21 cellular contexts compared by ENCODE assay signal in the genomic region with DNA sequence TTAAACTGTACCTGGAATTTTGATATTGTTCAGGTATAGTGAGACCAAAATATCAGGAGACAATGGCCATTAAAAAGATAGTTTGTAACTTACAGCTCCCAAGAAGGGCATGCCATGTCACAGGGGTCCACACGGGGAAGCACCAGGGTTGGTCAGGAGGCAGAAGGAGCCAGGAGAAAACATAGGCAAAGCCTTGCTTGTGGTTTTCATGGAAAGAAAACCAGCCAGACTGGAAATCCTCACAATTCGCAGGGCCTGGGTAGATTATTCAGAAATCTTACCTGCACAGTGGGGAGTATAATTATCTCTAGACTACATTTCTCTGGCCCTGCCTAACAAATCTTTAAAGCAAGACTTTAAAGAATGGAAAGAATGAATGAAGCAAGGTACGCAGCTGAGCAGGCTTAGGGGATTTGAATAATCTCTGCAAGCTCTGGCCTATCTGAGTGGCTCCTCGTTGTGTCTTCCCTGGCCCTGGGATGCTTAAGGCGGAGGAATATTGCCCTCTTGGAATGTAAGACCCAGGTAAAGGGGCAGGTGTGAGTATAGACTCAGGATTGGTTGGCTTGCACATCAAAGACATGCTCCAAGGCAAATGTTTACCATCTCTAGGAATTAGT.
DNase-seq lines count a peak whose midpoint lies in the region; ATAC-seq and TF ChIP-seq lines count a peak whose summit lies in the region.
"Had no signal": no experiment of that assay in that cellular context is flagged by ENCODE, and none has a peak within 500 bp of the region (broad histone marks: within the 10 kb centered on the region; RNA-seq: fewer than 3 reads in every experiment).

No MANE protein-coding gene starts in this region.

- peaks cover 26 to 57% (median 51%) of the 10 kb centered on the region in 10 experiments for H3K4me1 ChIP-seq in BLaER1 treated with 17β-estradiol and CSF1 and Interleukin-3, amounts not matched to agents 10 nM and 100 nM
- H3K4me1 ChIP-seq in osteoblast (ENCODE audit: insufficient read depth, low read length): peaks cover 40% of the 10 kb centered on the region

- peak overlapping the region in 8 of 11 experiments; percentile 95 to 100 (median 98); a peak in 16 of 22 replicates for H3K27ac ChIP-seq in BLaER1 treated with 17β-estradiol and CSF1 and Interleukin-3, amounts not matched to agents 10 nM and 100 nM
- no peak overlapping the region for H3K27ac ChIP-seq in osteoblast (ENCODE audit: low read depth, low read length)
- H3K27ac ChIP-seq: SJSA1 had no signal

- DNase-seq in choroid plexus epithelial cell (ENCODE audit: low read depth) (peak; percentile 5), osteoblast (ENCODE audit: insufficient read length, low spot score, missing footprints) (peak; percentile 11), NCI-H2196 (lab: John Stamatoyannopoulos, UW; ENCODE audit: unreplicated experiment) (no peak), DMS79 (lab: John Stamatoyannopoulos, UW) (no peak), NCI-H1436 (lab: John Stamatoyannopoulos, UW) (no peak)
- DNase-seq: CD4-positive, CD25-positive, alpha-beta regulatory T cell; DMS 273 treated with DMSO at 0.1 percent for 48 hours; DND-41; MG63; NCI-H1048; NCI-H1417 treated with DMSO at 0.1 percent for 48 hours; NCI-H187 treated with DMSO at 0.1 percent for 48 hours; NCI-H2107; NCI-H226; NCI-H510A treated with DMSO at 0.1 percent for 48 hours; NCI-H82 had no signal

- H3K9me3 ChIP-seq in BLaER1 treated with 17β-estradiol and CSF1 and Interleukin-3, amounts not matched to agents 10 nM and 100 nM (replicated peaks in 1 of 11): peaks cover 23 to 50% (median 42%) of the 10 kb centered on the region in 11 experiments; a peak in 21 of 22 replicates
- no peaks in the 10 kb centered on the region for H3K9me3 ChIP-seq in osteoblast (ENCODE audit: low read depth, low read length)
- H3K9me3 ChIP-seq: MG63, SJSA1 had no signal

- H3K4me2 ChIP-seq in BLaER1 treated with 17β-estradiol and CSF1 and Interleukin-3, amounts not matched to agents 10 nM and 100 nM: peak overlapping the region in 7 of 11 experiments; percentile 4 to 94 (median 71); a peak in 9 of 22 replicates
- no peak overlapping the region for H3K4me2 ChIP-seq in osteoblast (ENCODE audit: insufficient read depth, low read length)

- H3K9ac ChIP-seq in BLaER1 treated with 17β-estradiol and CSF1 and Interleukin-3, amounts not matched to agents 10 nM and 100 nM: no peak overlapping the region

- TF ChIP-seq CTCF in choroid plexus epithelial cell (conservative IDR thresholded peaks at IDR 0.05; ENCODE audit: low read depth, low read length): no peak
- no peak for TF ChIP-seq CTCF in osteoblast (IDR thresholded peaks at IDR 0.05; ENCODE audit: extremely low read depth, low read depth, low read length)

- H3K79me2 ChIP-seq in osteoblast (ENCODE audit: insufficient read depth, low read length): no peaks in the 10 kb centered on the region

- no peaks in the 10 kb centered on the region for H4K20me1 ChIP-seq in BLaER1 treated with 17β-estradiol and CSF1 and Interleukin-3, amounts not matched to agents 10 nM and 100 nM
- no peaks in the 10 kb centered on the region for H4K20me1 ChIP-seq in osteoblast (ENCODE audit: insufficient read depth, low read length)

- ATAC-seq in GM21619 (IDR thresholded peaks at IDR 0.05; ENCODE audit: unreplicated experiment): no peak
- ATAC-seq: K562 had no signal

- TF ChIP-seq EP300 in Ishikawa (IDR thresholded peaks at IDR 0.05; ENCODE audit: borderline replicate concordance): no peak

- H3K27me3 ChIP-seq in BLaER1 treated with 17β-estradiol and CSF1 and Interleukin-3, amounts not matched to agents 10 nM and 100 nM: no peaks in the 10 kb centered on the region
- no peaks in the 10 kb centered on the region for H3K27me3 ChIP-seq in osteoblast (ENCODE audit: insufficient read depth, low read length)
- H3K27me3 ChIP-seq: MG63, SJSA1 had no signal

- no peak overlapping the region; a peak in 2 of 20 replicates for H3K4me3 ChIP-seq in BLaER1 treated with 17β-estradiol and CSF1 and Interleukin-3, amounts not matched to agents 10 nM and 100 nM
- H3K4me3 ChIP-seq in choroid plexus epithelial cell (ENCODE audit: low read depth, low read length): no peak overlapping the region
- H3K4me3 ChIP-seq in osteoblast (ENCODE audit: insufficient read depth, low read length): no peak overlapping the region
- H3K4me3 ChIP-seq: K562, MG63, SJSA1 had no signal

- no peak for TF ChIP-seq RAD21 in Ishikawa (IDR thresholded peaks at IDR 0.05; ENCODE audit: low read depth)

- H2AFZ ChIP-seq in osteoblast (ENCODE audit: low read length): no peak overlapping the region

- H3K36me3 ChIP-seq in BLaER1 treated with 17β-estradiol and CSF1 and Interleukin-3, amounts not matched to agents 10 nM and 100 nM: peaks cover 0 to 8% (median 0%) of the 10 kb centered on the region in 11 experiments; a peak in 2 of 22 replicates
- no peaks in the 10 kb centered on the region for H3K36me3 ChIP-seq in osteoblast (ENCODE audit: insufficient read depth, low read length)
- H3K36me3 ChIP-seq: MG63, SJSA1 had no signal

TF ChIP-seq in Ishikawa, 13 proteins besides CTCF, POLR2A, EP300 and RAD21:
- no peak for TF ChIP-seq TAF1 (IDR thresholded peaks at IDR 0.05; ENCODE audit: low read depth)
- no peak for TF ChIP-seq CREB1 (IDR thresholded peaks at IDR 0.05; ENCODE audit: low read depth)
- peak; percentile 31 for TF ChIP-seq TEAD4 (IDR thresholded peaks at IDR 0.05)

Comparison
In these comparisons a context has a peak if more than half of its experiments do, and no peak if none do; other contexts are left out.
1. DNase-seq: peak in choroid plexus epithelial cell (single experiment) and osteoblast (single experiment); none in NCI-H2196 (single experiment), DMS79 (single experiment) and NCI-H1436 (single experiment).